Comparison of ENCODE assay signal across 8 cellular contexts in the genomic region with DNA sequence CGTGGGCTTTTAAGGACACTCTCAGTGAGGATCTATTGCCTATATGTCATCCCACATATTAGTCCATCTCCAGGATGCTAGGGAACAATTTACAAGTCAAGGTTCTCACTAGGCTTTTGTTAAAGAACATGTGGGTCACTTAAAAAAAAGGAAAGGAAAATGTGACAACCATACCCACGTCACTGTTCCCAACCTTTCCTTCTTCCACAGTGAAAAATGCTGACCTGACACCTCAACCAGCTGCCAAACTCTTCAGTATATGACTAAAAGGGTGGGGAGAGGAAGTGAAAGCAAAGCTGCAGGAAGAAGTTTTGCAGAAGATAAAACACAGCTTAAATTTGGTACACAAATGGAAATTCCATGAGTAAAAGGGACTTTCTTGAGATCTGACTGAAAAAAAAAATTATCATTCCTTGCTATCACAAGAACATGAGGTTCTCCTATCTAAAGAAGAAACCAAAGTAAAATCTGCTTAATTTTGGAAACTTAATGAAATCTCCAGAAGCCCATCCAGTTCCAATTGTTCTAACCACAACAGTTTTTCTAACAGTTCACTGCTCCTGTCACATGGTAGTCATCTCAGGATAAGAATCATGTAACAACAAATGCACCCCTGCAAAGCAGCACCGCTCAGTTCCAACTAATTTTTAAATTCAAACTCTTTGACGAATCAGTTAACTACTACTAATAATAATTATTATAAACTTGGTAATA.
DNase-seq lines count a peak whose midpoint lies in the region; ATAC-seq, FAIRE-seq and TF ChIP-seq lines count a peak whose summit lies in the region.

No MANE protein-coding gene starts in this region.

- no peak overlapping the region for H2AFZ ChIP-seq in PC-9

- no peak for FAIRE-seq in pancreas (lab: Jason Lieb, UNC)

- H3K79me2 ChIP-seq in PC-9 (ENCODE audit: low read depth): no peaks in the 10 kb centered on the region

- H3K4me2 ChIP-seq in PC-9: no peak overlapping the region

- no peaks in the 10 kb centered on the region for H4K20me1 ChIP-seq in PC-9 (ENCODE audit: insufficient read depth)

- BruUV-seq in PC-9 (replicated peaks; lab: Mats Ljungman, UMichigan): no TSS peak

- H3K9me3 ChIP-seq in pancreas (no peaks in the 10 kb centered on the region), PC-9 (ENCODE audit: insufficient read depth, low read depth) (no peaks in the 10 kb centered on the region)

- H3K4me3 ChIP-seq in pancreas (no peak overlapping the region), PC-9 (no peak overlapping the region)

- DNase-seq in AG20443 (ENCODE audit: low spot score) (peak; percentile 65), SIG-M5 treated with dmso at 0.1 percent for 504 hours (lab: John Stamatoyannopoulos, UW; ENCODE audit: unreplicated experiment) (peak; percentile 79), fibroblast of gingiva (ENCODE audit: low read depth) (peak; percentile 28), pancreas (peak in 1 of 6 donors; percentile 46), HuH-7 (ENCODE audit: low spot score) (no peak), PC-9 (no peak)

- ATAC-seq in GM21529 (IDR thresholded peaks at IDR 0.05; ENCODE audit: unreplicated experiment) (peak; percentile 51), pancreas (peak in 3 of 4 donors; percentile 15 to 73 (median 44)), HG03045 (IDR thresholded peaks at IDR 0.05; ENCODE audit: unreplicated experiment) (no peak)

- intact Hi-C loops in pancreas (cut with DNase I): loop anchor here in 1 of 3 donors (10.0 kb wide), 1 partner anchor 347 kb away; no protein-coding TSS in a partner anchor
- intact Hi-C loops in PC-9 (cut with micrococcal nuclease; ENCODE audit: unreplicated experiment): no loop called here

- no peak for TF ChIP-seq CTCF in pancreas (IDR thresholded peaks at IDR 0.05)
- no peak for TF ChIP-seq CTCF in PC-9 (conservative IDR thresholded peaks at IDR 0.05)

- H3F3A ChIP-seq in PC-9 (ENCODE audit: insufficient read depth, low read depth): no peaks in the 10 kb centered on the region

- no peaks in the 10 kb centered on the region for H3K9me2 ChIP-seq in PC-9 (ENCODE audit: insufficient read depth)

- H3K4me1 ChIP-seq in pancreas (peaks cover 0 to 28% (median 21%) of the 10 kb centered on the region in 3 donors), PC-9 (replicated peaks; ENCODE audit: insufficient read depth) (no peaks in the 10 kb centered on the region)

- H3K36me3 ChIP-seq in pancreas (no peaks in the 10 kb centered on the region), PC-9 (ENCODE audit: low read depth) (no peaks in the 10 kb centered on the region)

- WGBS in pancreas, 2 donors: 76 to 82% methylated on average over 4 of the region's 4 CpGs

- H3K27ac ChIP-seq in pancreas (peak overlapping the region in 2 of 4 donors; percentile 29 to 45), PC-9 (no peak overlapping the region)

- CTCF ChIA-PET in PC-9 (lab: Charles Lee): interaction anchor here (0.8 kb wide), 1 partner anchor 445 kb away, joined by 3 read pairs; no protein-coding TSS in a partner anchor

- POLR2A ChIA-PET in PC-9 (lab: Charles Lee; ENCODE audit: unreplicated experiment): no interaction called here

- H3K27me3 ChIP-seq in pancreas (no peaks in the 10 kb centered on the region), PC-9 (ENCODE audit: insufficient read depth, low read depth) (no peaks in the 10 kb centered on the region)

Comparison
In these comparisons a context has a peak if more than half of its experiments do, and no peak if none do; other contexts are left out.
1. DNase-seq: peak in AG20443 (single experiment), SIG-M5 treated with dmso at 0.1 percent for 504 hours (single experiment) and fibroblast of gingiva (single experiment); none in HuH-7 (single experiment) and PC-9 (0 of 2).